ENCODE assay signal across 23 cellular contexts in genomic region chr1:52947490-52947889, GRCh38.
"Had no signal": no experiment of that assay in that cellular context is flagged by ENCODE, and none has a peak within 500 bp of the region (broad histone marks: within the 10 kb centered on the region; RNA-seq: fewer than 3 reads in every experiment).

No MANE protein-coding gene starts in this region.

- H3K27ac Mint-ChIP-seq: activated naive CD8-positive, alpha-beta T cell treated with anti-CD3 and anti-CD28 coated beads for 36 hours; endodermal cell; stimulated activated naive B cell treated with anti-CD40 and anti-IgM and Interleukin-4, amounts not matched to agents 10 μg/mL and 1 μg/mL and 100 μg/mL, for 72 hours; T-helper 2 cell treated with Interferon-gamma antibody and Interleukin-4, amounts not matched to agents 5 μg/mL and 100 μg/mL, for 36 hours had no signal

- H3K9me3 Mint-ChIP-seq: activated naive CD8-positive, alpha-beta T cell treated with anti-CD3 and anti-CD28 coated beads for 36 hours; endodermal cell; T-helper 2 cell treated with Interferon-gamma antibody and Interleukin-4, amounts not matched to agents 5 μg/mL and 100 μg/mL, for 36 hours had no signal

- H3K4me3 ChIP-seq: colonic mucosa, dorsolateral prefrontal cortex, esophagus squamous epithelium, gastroesophageal sphincter, mucosa of descending colon, right lobe of liver, thyroid gland had no signal

- H3K27me3 ChIP-seq: colonic mucosa, dorsolateral prefrontal cortex, esophagus squamous epithelium, gastroesophageal sphincter, right lobe of liver, thyroid gland had no signal

- H3K4me3 Mint-ChIP-seq: activated naive CD8-positive, alpha-beta T cell treated with anti-CD3 and anti-CD28 coated beads for 36 hours; endodermal cell; stimulated activated naive B cell treated with anti-CD40 and anti-IgM and Interleukin-4, amounts not matched to agents 10 μg/mL and 1 μg/mL and 100 μg/mL, for 72 hours; T-helper 2 cell treated with Interferon-gamma antibody and Interleukin-4, amounts not matched to agents 5 μg/mL and 100 μg/mL, for 36 hours had no signal

- H3K27me3 Mint-ChIP-seq: activated naive CD8-positive, alpha-beta T cell treated with anti-CD3 and anti-CD28 coated beads for 36 hours; stimulated activated naive B cell treated with anti-CD40 and anti-IgM and Interleukin-4, amounts not matched to agents 10 μg/mL and 1 μg/mL and 100 μg/mL, for 72 hours had no signal

- H3K9me3 ChIP-seq: colonic mucosa, esophagus squamous epithelium, gastroesophageal sphincter, mucosa of descending colon, right lobe of liver, thyroid gland had no signal

- H3K36me3 ChIP-seq: colonic mucosa, thyroid gland, WERI-Rb-1 had no signal

- H3K4me1 ChIP-seq: colonic mucosa, right lobe of liver, thyroid gland had no signal

- DNase-seq: activated CD4-positive, alpha-beta T cell treated with anti-CD3 and anti-CD28 coated beads, Interleukin-2, amount 50 U/mL, for 48 hours; activated CD4-positive, CD25-positive, alpha-beta regulatory T cell treated with anti-CD3 and anti-CD28 coated beads, Interleukin-2, amount 50 U/mL, for 72 hours; activated CD8-positive, alpha-beta memory T cell treated with anti-CD3 and anti-CD28 coated beads, Interleukin-2, amount 50 U/mL, for 48 hours; activated naive CD8-positive, alpha-beta T cell treated with anti-CD3 and anti-CD28 coated beads for 36 hours; amniotic stem cell; colonic mucosa; endodermal cell; esophagus squamous epithelium; head of caudate nucleus; hypothalamus; mesendoderm; nucleus accumbens; right lobe of liver; small intestine; stimulated activated CD4-positive, alpha-beta T cell treated with anti-CD3 and anti-CD28 coated beads, Interleukin-2, amount 100 ng/mL, for 48 hours; stimulated activated CD8-positive, alpha-beta memory T cell treated with anti-CD3 and anti-CD28 coated beads, Interleukin-4, amount 100 ng/mL, for 48 hours; stimulated activated naive B cell treated with anti-CD40 and anti-IgM and Interleukin-4, amounts not matched to agents 10 μg/mL and 1 μg/mL and 100 μg/mL, for 72 hours; thyroid gland; WERI-Rb-1 had no signal

- ATAC-seq: mucosa of descending colon; stimulated activated naive B cell treated with anti-CD40 and anti-IgM and Interleukin-4, amounts not matched to agents 10 μg/mL and 1 μg/mL and 100 μg/mL, for 72 hours had no signal

- H3K4me1 Mint-ChIP-seq: endodermal cell; stimulated activated naive B cell treated with anti-CD40 and anti-IgM and Interleukin-4, amounts not matched to agents 10 μg/mL and 1 μg/mL and 100 μg/mL, for 72 hours had no signal

- H3K27ac ChIP-seq: colonic mucosa, esophagus squamous epithelium, right lobe of liver, thyroid gland, WERI-Rb-1 had no signal
